9 cellular contexts compared by ENCODE assay signal in the genomic region with DNA sequence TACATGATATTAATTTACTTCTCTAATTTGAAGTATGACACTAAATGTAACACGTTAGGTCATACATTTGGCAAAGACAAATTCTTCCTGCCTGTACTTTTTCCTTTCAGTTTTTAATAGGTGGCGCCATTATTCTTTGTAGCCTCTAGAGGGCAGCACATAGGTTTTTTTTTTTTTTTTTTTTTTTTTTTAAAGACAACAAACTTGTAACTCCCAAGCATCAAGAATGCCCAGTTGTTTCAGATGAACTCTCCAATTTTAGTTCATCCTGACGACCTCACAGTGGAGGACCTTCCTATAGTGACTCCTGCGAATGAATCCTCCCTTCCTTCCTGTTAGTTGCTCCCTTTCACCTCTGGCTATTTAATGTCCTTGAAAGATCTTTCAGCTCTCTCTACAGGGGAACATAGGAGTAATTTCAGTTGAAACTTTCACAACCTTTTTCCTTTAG.
DNase-seq lines count a peak whose midpoint lies in the region; ATAC-seq and TF ChIP-seq lines count a peak whose summit lies in the region.
"Had no signal": no experiment of that assay in that cellular context is flagged by ENCODE, and none has a peak within 500 bp of the region (broad histone marks: within the 10 kb centered on the region; RNA-seq: fewer than 3 reads in every experiment).

No MANE protein-coding gene starts in this region.

- intact Hi-C loops in Panc1 (cut with micrococcal nuclease; ENCODE audit: unreplicated experiment): loop anchor here (10.0 kb wide), 2 partner anchors 139 to 769 kb away; a partner anchor contains a TSS

- no peak overlapping the region for H3K4me3 ChIP-seq in Panc1 (ENCODE audit: low read depth in 2 of 2, low read length in 2 of 2)
- no peak overlapping the region for H3K4me3 ChIP-seq in lung
- H3K4me3 ChIP-seq: BLaER1 treated with 17β-estradiol and CSF1 and Interleukin-3, amounts not matched to agents 10 nM and 100 nM had no signal

- BruUV-seq in Panc1 (replicated peaks; lab: Mats Ljungman, UMichigan): no TSS peak

- CTCF ChIA-PET in Panc1 (lab: Charles Lee): interaction anchor here (0.5 to 0.7 kb wide), 4 partner anchors 157 to 329 kb away, joined by 3 to 4 read pairs (median 3); no protein-coding TSS in a partner anchor

- H3K4me1 ChIP-seq in Panc1 (ENCODE audit: control insufficient read depth, insufficient read depth, low read length) (peaks cover 32% of the 10 kb centered on the region), lung (ENCODE audit: control insufficient read depth in 2 of 2, insufficient read depth in 2 of 2, low read length in 2 of 2) (peaks cover 0 to 4% of the 10 kb centered on the region in 2 donors)

- TF ChIP-seq CTCF in Panc1 (IDR thresholded peaks at IDR 0.05) (peak; percentile 79; the same call in 1 of the 2 replicates), lung (IDR thresholded peaks at IDR 0.05; ENCODE audit: control extremely low read depth, extremely low read depth) (peak; percentile 45)

- DNase-seq in NCI-H1105 treated with DMSO at 0.1 percent for 48 hours (lab: John Stamatoyannopoulos, UW): peak; percentile 54
- DNase-seq in NCI-H1105 (lab: John Stamatoyannopoulos, UW): no peak
- DNase-seq in Panc1 (ENCODE audit: low read depth, low spot score): peak; percentile 42
- DNase-seq in dedifferentiated amniotic fluid mesenchymal stem cell (ENCODE audit: extremely low spot score): peak; percentile 28
- no peak for DNase-seq in lung (ENCODE audit: low spot score)

- in situ Hi-C loops in Panc1 (cut with HindIII; ENCODE audit: low pct_unique_long_range_greater_than_20kb, low sequenced_read_pairs): loop anchor here (25.0 kb wide), 1 partner anchor 1306 kb away; no protein-coding TSS in a partner anchor

- WGBS in lung, 2 donors: 2 to 5% methylated on average over 4 of the region's 4 CpGs

- POLR2A ChIA-PET in Panc1 (lab: Charles Lee): no interaction called here

- H3K27ac ChIP-seq in Panc1 (ENCODE audit: low read length) (peak overlapping the region; percentile 67), lung (ENCODE audit: low read depth in 1 of 2, low read length in 1 of 2) (peak overlapping the region in 1 of 2 donors; percentile 16)

- ATAC-seq in HG03280 (IDR thresholded peaks at IDR 0.05; ENCODE audit: unreplicated experiment): peak; percentile 42
- ATAC-seq in Panc1: no peak
- ATAC-seq in lung (ENCODE audit: insufficient read depth, low FRiP score): no peak
- ATAC-seq in GM19463 (IDR thresholded peaks at IDR 0.05; ENCODE audit: unreplicated experiment): no peak
- ATAC-seq in HG02885 (IDR thresholded peaks at IDR 0.05; ENCODE audit: poor library complexity, unreplicated experiment): no peak

- H3K27me3 ChIP-seq in Panc1 (ENCODE audit: control insufficient read depth, insufficient read depth, low read length): no peaks in the 10 kb centered on the region
- H3K27me3 ChIP-seq in lung (ENCODE audit: control insufficient read depth, insufficient read depth): no peaks in the 10 kb centered on the region
- H3K27me3 ChIP-seq: BLaER1 treated with 17β-estradiol and CSF1 and Interleukin-3, amounts not matched to agents 10 nM and 100 nM had no signal

- no peaks in the 10 kb centered on the region for H3K9me3 ChIP-seq in Panc1 (ENCODE audit: control insufficient read depth, insufficient read depth, low read depth, low read length)
- H3K9me3 ChIP-seq in lung (ENCODE audit: control insufficient read depth in 2 of 2, insufficient read depth in 1 of 2, low read length in 1 of 2): no peaks in the 10 kb centered on the region
- H3K9me3 ChIP-seq: BLaER1 treated with 17β-estradiol and CSF1 and Interleukin-3, amounts not matched to agents 10 nM and 100 nM had no signal

- H3K36me3 ChIP-seq in Panc1 (ENCODE audit: control insufficient read depth, insufficient read depth, low read length) (no peaks in the 10 kb centered on the region), lung (ENCODE audit: control insufficient read depth in 2 of 2, insufficient read depth in 2 of 2, low read length in 2 of 2) (no peaks in the 10 kb centered on the region)
- H3K36me3 ChIP-seq: BLaER1 treated with 17β-estradiol and CSF1 and Interleukin-3, amounts not matched to agents 10 nM and 100 nM had no signal

Comparison
In these comparisons a context has a peak if more than half of its experiments do, and no peak if none do; other contexts are left out.
1. DNase-seq: peak in NCI-H1105 treated with DMSO at 0.1 percent for 48 hours (single experiment), Panc1 (single experiment) and dedifferentiated amniotic fluid mesenchymal stem cell (single experiment); none in NCI-H1105 (single experiment) and lung (single experiment).